24 cellular contexts compared by ENCODE assay signal in genomic region chr3:141815667-141816066, GRCh38. TPM values are rescaled to one million over a fixed set of nuclear protein-coding genes. Genes with fewer than 3 reads are reported as not detected.
DNase-seq lines count a peak whose midpoint lies in the region; ATAC-seq and TF ChIP-seq lines count a peak whose summit lies in the region.
"Had no signal": no experiment of that assay in that cellular context is flagged by ENCODE, and none has a peak within 500 bp of the region (broad histone marks: within the 10 kb centered on the region; RNA-seq: fewer than 3 reads in every experiment).

No MANE protein-coding gene starts in this region.

- TF ChIP-seq CTCF in DND-41 (IDR thresholded peaks at IDR 0.05; ENCODE audit: borderline replicate concordance, extremely low read depth, low read length, poor library complexity, severe bottlenecking), result no peak

- no peak overlapping the region for H3K4me3 ChIP-seq in DND-41 (ENCODE audit: low read depth in 1 of 2, low read length in 2 of 2)
- H3K4me3 ChIP-seq in Karpas-422 (ENCODE audit: low read length), result no peak overlapping the region
- H3K4me3 ChIP-seq: A549; BLaER1 treated with 17β-estradiol and CSF1 and Interleukin-3, amounts not matched to agents 10 nM and 100 nM; GM12878 had no signal

- no peaks in the 10 kb centered on the region for H3K9me2 ChIP-seq in Karpas-422 (replicated peaks; ENCODE audit: insufficient read depth, low read length)

- H2AFZ ChIP-seq in DND-41 (ENCODE audit: low read depth, low read length) (no peak overlapping the region), Karpas-422 (ENCODE audit: low read length) (no peak overlapping the region)

- peak; percentile 14 for DNase-seq in DND-41
- peak; percentile 26 for DNase-seq in Karpas-422
- DNase-seq in myocyte (ENCODE audit: low read depth), result peak; percentile 25
- no peak for DNase-seq in stimulated activated CD4-positive, alpha-beta T cell treated with anti-CD3 and anti-CD28 coated beads, Interleukin-2, amount 100 ng/mL, for 24 hours
- DNase-seq: AML-193; Caco-2; Calu3; CD4-positive, alpha-beta T cell; CD8-positive, alpha-beta T cell; DMS79 treated with DMSO at 0.1 percent for 48 hours; EL; GDM1 had no signal

- H3K27ac ChIP-seq in DND-41 (ENCODE audit: low read length) (no peak overlapping the region), Karpas-422 (ENCODE audit: low read length) (no peak overlapping the region)
- H3K27ac ChIP-seq: 22Rv1; A549; BLaER1 treated with 17β-estradiol and CSF1 and Interleukin-3, amounts not matched to agents 10 nM and 100 nM; C4-2B had no signal

- H3K4me2 ChIP-seq in DND-41 (ENCODE audit: insufficient read depth, low read length) (no peak overlapping the region), Karpas-422 (ENCODE audit: low read depth, low read length, poor library complexity, severe bottlenecking) (no peak overlapping the region)
- H3K4me2 ChIP-seq: A549; BLaER1 treated with 17β-estradiol and CSF1 and Interleukin-3, amounts not matched to agents 10 nM and 100 nM had no signal

- no peak overlapping the region for H3K9ac ChIP-seq in DND-41 (ENCODE audit: low read depth, low read length)
- no peak overlapping the region for H3K9ac ChIP-seq in Karpas-422 (ENCODE audit: low read length)
- H3K9ac ChIP-seq: BLaER1 treated with 17β-estradiol and CSF1 and Interleukin-3, amounts not matched to agents 10 nM and 100 nM had no signal

- H4K20me1 ChIP-seq in DND-41 (ENCODE audit: insufficient read depth, low read length), result no peaks in the 10 kb centered on the region
- H4K20me1 ChIP-seq in Karpas-422 (ENCODE audit: insufficient read depth, low read depth, low read length), result no peaks in the 10 kb centered on the region
- H4K20me1 ChIP-seq: BLaER1 treated with 17β-estradiol and CSF1 and Interleukin-3, amounts not matched to agents 10 nM and 100 nM had no signal

- ATAC-seq in DND-41 (ENCODE audit: insufficient read depth, low read depth), result no peak
- no peak for ATAC-seq in GM21619 (IDR thresholded peaks at IDR 0.05; ENCODE audit: unreplicated experiment)
- ATAC-seq in GM19463 (IDR thresholded peaks at IDR 0.05; ENCODE audit: unreplicated experiment), result no peak
- ATAC-seq: A549; CD8-positive, alpha-beta T cell; GM12878 had no signal

- no peaks in the 10 kb centered on the region for H3K36me3 ChIP-seq in DND-41 (ENCODE audit: insufficient read depth, low read length)
- H3K36me3 ChIP-seq in Karpas-422 (ENCODE audit: insufficient read depth, low read length), result no peaks in the 10 kb centered on the region
- H3K36me3 ChIP-seq: BLaER1 treated with 17β-estradiol and CSF1 and Interleukin-3, amounts not matched to agents 10 nM and 100 nM had no signal

- H3K79me2 ChIP-seq in DND-41 (ENCODE audit: insufficient read depth, low read length) (no peaks in the 10 kb centered on the region), Karpas-422 (ENCODE audit: low read length) (no peaks in the 10 kb centered on the region)

- H3K9me3 ChIP-seq in DND-41 (ENCODE audit: insufficient read depth, low read length, severe bottlenecking) (no peaks in the 10 kb centered on the region), Karpas-422 (ENCODE audit: low read length) (no peaks in the 10 kb centered on the region)
- H3K9me3 ChIP-seq: Caco-2 had no signal

- H3K4me1 ChIP-seq in DND-41 (ENCODE audit: insufficient read depth, low read length), result no peaks in the 10 kb centered on the region
- no peaks in the 10 kb centered on the region for H3K4me1 ChIP-seq in Karpas-422 (ENCODE audit: low read length)
- H3K4me1 ChIP-seq: A549, Caco-2 had no signal

- H3K27me3 ChIP-seq in DND-41 (ENCODE audit: insufficient read depth, low read length, poor library complexity), result no peaks in the 10 kb centered on the region
- no peaks in the 10 kb centered on the region for H3K27me3 ChIP-seq in Karpas-422 (ENCODE audit: low read length)
- H3K27me3 ChIP-seq: BLaER1 treated with 17β-estradiol and CSF1 and Interleukin-3, amounts not matched to agents 10 nM and 100 nM had no signal

RNA-seq across cellular contexts. Expression of gene GRK7, which starts 52.5 kb away (rescaled TPM):
- total RNA-seq in Karpas-422 (2014; rRNA removed; shearing (Covaris generic); ENCODE audit: low replicate concordance), result not detected in 2 replicates
- total RNA-seq in myocyte, result 0.05 and 0.08 TPM in 2 replicates
- not detected for polyA plus RNA-seq in myocyte (2012)
- total RNA-seq: A172, B cell, Caco-2, Calu3, Daoy, G401, GM12878 had no signal
- polyA plus RNA-seq: BJ, GM12878 had no signal

Comparison
In these comparisons a context has a peak if more than half of its experiments do, and no peak if none do; other contexts are left out.
1. DNase-seq: peak in DND-41 (single experiment), Karpas-422 (single experiment) and myocyte (single experiment); none in stimulated activated CD4-positive, alpha-beta T cell treated with anti-CD3 and anti-CD28 coated beads, Interleukin-2, amount 100 ng/mL, for 24 hours (0 of 2).